ENCODE assay signal across 9 cellular contexts in the genomic region with DNA sequence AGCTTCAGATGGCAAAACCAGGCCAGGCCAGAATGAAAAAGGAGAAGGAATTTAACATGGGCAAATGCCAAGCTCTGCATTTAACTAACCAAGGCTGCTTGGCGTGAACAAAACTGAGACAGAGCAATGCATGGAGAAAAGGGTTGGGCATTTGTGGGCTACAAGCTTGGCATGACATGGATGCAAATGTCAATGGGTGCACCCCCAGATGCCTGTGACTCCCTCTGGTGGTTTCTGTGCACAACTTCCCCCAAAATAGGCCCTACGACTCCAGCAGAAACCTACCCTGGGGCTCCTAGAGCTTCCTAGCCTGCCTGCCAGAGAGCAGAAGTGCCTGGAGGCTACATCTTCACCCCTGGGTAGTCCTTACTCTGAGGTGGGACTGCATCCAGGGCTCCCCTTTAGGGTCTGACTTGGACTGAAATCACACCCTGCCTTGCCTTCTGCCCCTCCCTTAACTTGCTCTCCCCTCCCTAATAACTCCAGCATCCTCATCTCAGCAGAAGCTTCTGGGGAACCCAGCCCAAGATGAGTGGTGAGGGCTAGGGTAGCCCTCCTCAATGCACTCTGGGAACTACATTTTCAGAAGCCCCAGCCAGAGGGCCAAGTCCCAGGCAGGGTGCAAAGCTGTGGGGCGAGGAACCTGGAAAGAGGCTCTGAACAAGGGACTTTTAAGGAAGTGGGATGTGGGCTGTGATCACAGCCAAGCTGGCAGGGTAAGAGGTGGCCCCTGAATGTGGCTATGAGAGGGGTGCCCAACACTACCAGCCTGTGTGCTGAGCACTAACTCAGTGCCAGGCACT. TPM values are rescaled to one million over a fixed set of nuclear protein-coding genes. Genes with fewer than 3 reads are reported as not detected.
DNase-seq lines count a peak whose midpoint lies in the region; ATAC-seq and TF ChIP-seq lines count a peak whose summit lies in the region.
"Had no signal": no experiment of that assay in that cellular context is flagged by ENCODE, and none has a peak within 500 bp of the region (broad histone marks: within the 10 kb centered on the region; RNA-seq: fewer than 3 reads in every experiment).

No MANE protein-coding gene starts in this region.

- no peak for ATAC-seq in Right ventricle myocardium inferior
- ATAC-seq in RWPE2 (ENCODE audit: low read depth) = peak; percentile 33
- no peak for ATAC-seq in HG03469 (IDR thresholded peaks at IDR 0.05; ENCODE audit: unreplicated experiment)

- in situ Hi-C loops in transverse colon (cut with MboI; ENCODE audit: low pct_ligation_motif_present in 1 of 4, low pct_unique_long_range_greater_than_20kb in 1 of 4, low sequenced_read_pairs in 3 of 4) = no loop called here

- WGBS in transverse colon (ENCODE audit: low coverage in 1 of 2), 2 donors = 66 to 93% methylated on average over 2 to 3 of the region's 3 CpGs
- WGBS in esophagus muscularis mucosa = 50% methylated on average over 3 of the region's 3 CpGs

- H3K27ac ChIP-seq in right atrium auricular region (no peak overlapping the region), RWPE2 (ENCODE audit: poor library complexity, severe bottlenecking) (no peak overlapping the region), transverse colon (no peak overlapping the region), esophagus muscularis mucosa (replicated peaks in 1 of 4) (no peak overlapping the region)

- peak; percentile 66 for DNase-seq in Right ventricle myocardium inferior (ENCODE audit: missing footprints)
- no peak for DNase-seq in right atrium auricular region (ENCODE audit: low spot score)
- peak; percentile 63 for DNase-seq in RWPE2 (ENCODE audit: low spot score)
- no peak for DNase-seq in fibroblast of villous mesenchyme (ENCODE audit: low read depth)
- peak; percentile 18 for DNase-seq in transverse colon
- DNase-seq in esophagus muscularis mucosa (ENCODE audit: extremely low spot score) = no peak
- no peak for DNase-seq in putamen (ENCODE audit: low spot score)
- DNase-seq: naive B cell had no signal

- H3K4me3 ChIP-seq in right atrium auricular region (no peak overlapping the region), RWPE2 (ENCODE audit: severe bottlenecking) (no peak overlapping the region), fibroblast of villous mesenchyme (ENCODE audit: low read depth, low read length) (no peak overlapping the region), transverse colon (no peak overlapping the region), esophagus muscularis mucosa (no peak overlapping the region)

- H3K27me3 ChIP-seq in right atrium auricular region = no peaks in the 10 kb centered on the region
- H3K27me3 ChIP-seq in RWPE2 (ENCODE audit: insufficient read depth, poor library complexity, severe bottlenecking) = no peaks in the 10 kb centered on the region
- H3K27me3 ChIP-seq in transverse colon = peaks cover 4% of the 10 kb centered on the region
- H3K27me3 ChIP-seq in esophagus muscularis mucosa = peaks cover 0 to 17% (median 0%) of the 10 kb centered on the region in 4 donors

- H3K4me1 ChIP-seq in right atrium auricular region = peaks cover 0 to 10% of the 10 kb centered on the region in 2 donors
- no peaks in the 10 kb centered on the region for H3K4me1 ChIP-seq in RWPE2 (ENCODE audit: insufficient read depth, poor library complexity, severe bottlenecking)
- peaks cover 8 to 26% (median 17%) of the 10 kb centered on the region in 4 donors for H3K4me1 ChIP-seq in transverse colon
- peaks cover 6 to 29% (median 23%) of the 10 kb centered on the region in 4 donors for H3K4me1 ChIP-seq in esophagus muscularis mucosa

- TF ChIP-seq EP300 in transverse colon (IDR thresholded peaks at IDR 0.05; ENCODE audit: low read depth) (no peak), esophagus muscularis mucosa (IDR thresholded peaks at IDR 0.05) (no peak)

- no peaks in the 10 kb centered on the region for H3K36me3 ChIP-seq in right atrium auricular region
- no peaks in the 10 kb centered on the region for H3K36me3 ChIP-seq in RWPE2 (ENCODE audit: low read depth)
- no peaks in the 10 kb centered on the region for H3K36me3 ChIP-seq in transverse colon
- no peaks in the 10 kb centered on the region for H3K36me3 ChIP-seq in esophagus muscularis mucosa

- TF ChIP-seq POLR2A in transverse colon (IDR thresholded peaks at IDR 0.05) (peak; percentile 8), esophagus muscularis mucosa (IDR thresholded peaks at IDR 0.05; ENCODE audit: low read depth) (no peak)

- TF ChIP-seq CTCF in right atrium auricular region (IDR thresholded peaks at IDR 0.05) (peak in 1 of 2 donors; percentile 32), RWPE2 (IDR thresholded peaks at IDR 0.05; ENCODE audit: poor library complexity, severe bottlenecking) (peak; percentile 60), fibroblast of villous mesenchyme (IDR thresholded peaks at IDR 0.05; ENCODE audit: insufficient read depth, low read depth, low read length) (peak; percentile 56), transverse colon (IDR thresholded peaks at IDR 0.05) (peak in 3 of 5 experiments; percentile 29 to 47 (median 44)), esophagus muscularis mucosa (IDR thresholded peaks at IDR 0.05) (peak in 1 of 3 experiments; percentile 35)

- intact Hi-C loops in Right ventricle myocardium inferior (cut with DNase I) (no loop called here), transverse colon (cut with DNase I; ENCODE audit: low total_unique reads) (no loop called here), esophagus muscularis mucosa (cut with DNase I) (no loop called here)

- H3K9me3 ChIP-seq in right atrium auricular region (no peaks in the 10 kb centered on the region), RWPE2 (ENCODE audit: severe bottlenecking) (no peaks in the 10 kb centered on the region), transverse colon (no peaks in the 10 kb centered on the region), esophagus muscularis mucosa (no peaks in the 10 kb centered on the region)

RNA-seq across cellular contexts. Expression of gene GPRIN2, which starts 11.3 kb away (rescaled TPM):
- total RNA-seq in Right ventricle myocardium inferior (not detected), right atrium auricular region (under 1 TPM; 0.26 to 0.67 TPM), fibroblast of villous mesenchyme (not detected in 2 replicates), transverse colon (10 to 100 TPM; 31.3 to 97.3 (median 53.1) TPM), esophagus muscularis mucosa (1 to 10 TPM in 2 of 4 donors, not detected in 2; 1.3 to 2.2 TPM)

RNA-seq across cellular contexts. Expression of gene SYT15, which starts 33.7 kb away (rescaled TPM):
- total RNA-seq in Right ventricle myocardium inferior = 3.2 TPM
- 1 to 10 TPM; 1.5 to 2.7 TPM for total RNA-seq in right atrium auricular region
- under 0.01 and 0.64 TPM in 2 replicates for total RNA-seq in fibroblast of villous mesenchyme
- total RNA-seq in transverse colon = under 1 TPM; 0.32 to 0.80 (median 0.39) TPM
- total RNA-seq in esophagus muscularis mucosa = 1 to 10 TPM; 2.1 to 7.4 (median 5.4) TPM

Comparison
In these comparisons a context has a peak if more than half of its experiments do, and no peak if none do; other contexts are left out.
1. DNase-seq: peak in Right ventricle myocardium inferior (single experiment), RWPE2 (single experiment) and transverse colon (single experiment); none in right atrium auricular region (single experiment), fibroblast of villous mesenchyme (single experiment), esophagus muscularis mucosa (single experiment) and putamen (single experiment).
2. RNA of gene GPRIN2, which starts 11.3 kb away (total RNA-seq): 31.3 to 97.3 TPM in transverse colon; 1.3 to 2.2 TPM in esophagus muscularis mucosa, 0.26 to 0.67 TPM in right atrium auricular region, not detected in Right ventricle myocardium inferior (single experiment) and not detected in fibroblast of villous mesenchyme; every median in the first group is over 10 times any median in the second.